8 cellular contexts compared by ENCODE assay signal in the genomic region with DNA sequence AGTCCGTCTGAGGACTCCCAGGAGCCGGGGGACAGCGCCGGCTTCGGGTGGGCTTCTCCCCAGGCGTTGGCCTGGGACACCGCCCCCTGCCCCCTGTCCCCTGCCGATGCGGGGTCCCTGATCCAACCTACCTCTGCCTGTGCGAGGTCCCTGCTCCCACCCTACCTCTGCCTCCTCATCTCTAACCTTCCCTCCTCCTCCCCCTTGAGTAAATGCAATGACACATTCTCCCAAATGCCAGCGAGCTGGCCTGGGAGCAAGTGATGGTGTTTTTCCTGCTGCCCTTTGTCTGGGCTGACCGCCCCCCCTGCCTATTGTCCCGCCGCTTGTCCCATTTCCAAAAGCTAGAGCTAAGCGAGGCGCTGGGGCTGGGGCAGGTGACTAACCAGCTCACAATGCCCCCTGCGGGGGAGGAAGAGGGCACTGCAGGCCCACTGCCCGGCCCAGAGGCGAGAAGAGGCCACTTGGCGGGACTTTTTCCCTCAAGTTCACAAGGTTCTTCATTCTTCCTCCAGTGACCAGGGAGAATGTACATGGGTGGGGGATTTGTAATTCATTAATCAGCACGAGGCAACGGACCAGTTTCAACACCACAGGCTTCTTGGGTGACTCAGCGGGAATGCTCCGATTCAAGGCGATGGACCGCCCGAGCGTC. TPM values are rescaled to one million over a fixed set of nuclear protein-coding genes. Genes with fewer than 3 reads are reported as not detected.
DNase-seq lines count a peak whose midpoint lies in the region; ATAC-seq, FAIRE-seq and TF ChIP-seq lines count a peak whose summit lies in the region.

No MANE protein-coding gene starts in this region.

- H3K4me2 ChIP-seq in SU-DHL-6 (ENCODE audit: low read depth, low read length, poor library complexity, severe bottlenecking) (peak overlapping the region; percentile 62), keratinocyte (ENCODE audit: control insufficient read depth, extremely low read depth, insufficient read depth, low read depth, low read length) (peak overlapping the region; percentile 68)

- TF ChIP-seq CTCF in SU-DHL-6 (IDR thresholded peaks at IDR 0.05; ENCODE audit: insufficient read depth, low read length, poor library complexity, severe bottlenecking) (no peak), keratinocyte (optimal IDR thresholded peaks at IDR 0.05 in 1 of 3, IDR thresholded peaks at IDR 0.05 in 1 of 3, conservative IDR thresholded peaks at IDR 0.05 in 1 of 3; ENCODE audit: extremely low read depth in 1 of 3, insufficient read depth in 2 of 3, low read length in 3 of 3) (peak in 1 of 3 experiments; percentile 34)

- H3K4me3 ChIP-seq in SU-DHL-6 (ENCODE audit: insufficient read depth, low read length, poor library complexity, severe bottlenecking) (peak overlapping the region; percentile 18), keratinocyte (ENCODE audit: control insufficient read depth in 2 of 3, extremely low read depth in 1 of 3, insufficient read depth in 2 of 3, low read depth in 1 of 3, low read length in 3 of 3) (peak overlapping the region; percentile 60 to 83 (median 73))

- ATAC-seq in HG03108 (IDR thresholded peaks at IDR 0.05; ENCODE audit: unreplicated experiment) (peak; percentile 31), GM18520 (IDR thresholded peaks at IDR 0.05; ENCODE audit: unreplicated experiment) (no peak), GM19455 (IDR thresholded peaks at IDR 0.05; ENCODE audit: unreplicated experiment) (no peak)

- no peaks in the 10 kb centered on the region for H3K9me2 ChIP-seq in SU-DHL-6 (replicated peaks; ENCODE audit: insufficient read depth, low read length)

- H3K27me3 ChIP-seq in SU-DHL-6 (ENCODE audit: low read length), result no peaks in the 10 kb centered on the region
- no peaks in the 10 kb centered on the region for H3K27me3 ChIP-seq in keratinocyte (ENCODE audit: control insufficient read depth, extremely low read depth, insufficient read depth, low read length)

- DNase-seq in DMS53 (lab: John Stamatoyannopoulos, UW) (peak; percentile 84), cerebellar cortex (ENCODE audit: low spot score) (peak; percentile 66), keratinocyte (ENCODE audit: low read depth, low spot score) (peak; percentile 85)
- peak; percentile 29 for DNase-seq in stimulated activated CD4-positive, alpha-beta T cell treated with anti-CD3 and anti-CD28 coated beads, Interleukin-2, amount 100 ng/mL, for 4 hours (ENCODE audit: low read depth)

- peaks cover 28% of the 10 kb centered on the region for H3K4me1 ChIP-seq in keratinocyte (ENCODE audit: control insufficient read depth, extremely low read depth, insufficient read depth, low read length)

- peak; percentile 86 for FAIRE-seq in keratinocyte (lab: Jason Lieb, UNC)

- H3F3A ChIP-seq in SU-DHL-6 (ENCODE audit: insufficient read depth), result no peaks in the 10 kb centered on the region

- no peaks in the 10 kb centered on the region for H3K9me1 ChIP-seq in keratinocyte (ENCODE audit: control insufficient read depth, extremely low read depth, insufficient read depth, low read length)

- dilution Hi-C loops in keratinocyte (cut with MboI; ENCODE audit: extremely low pct_ligation_motif_present, low sequenced_read_pairs), result no loop called here

- H2AFZ ChIP-seq in SU-DHL-6 (ENCODE audit: low read depth, low read length, severe bottlenecking) (no peak overlapping the region), keratinocyte (ENCODE audit: control insufficient read depth, low read length) (no peak overlapping the region)

- H3K36me3 ChIP-seq in SU-DHL-6 (ENCODE audit: low read length) (no peaks in the 10 kb centered on the region), keratinocyte (ENCODE audit: control insufficient read depth in 2 of 2, extremely low read depth in 1 of 2, insufficient read depth in 2 of 2, low read length in 2 of 2) (no peaks in the 10 kb centered on the region)

- H3K27ac ChIP-seq in SU-DHL-6 (ENCODE audit: low read depth, low read length) (no peak overlapping the region), keratinocyte (ENCODE audit: control insufficient read depth, insufficient read depth, low read length) (peak overlapping the region; percentile 79)

- H3K9me3 ChIP-seq in SU-DHL-6 (ENCODE audit: insufficient read depth, low read length) (no peaks in the 10 kb centered on the region), keratinocyte (ENCODE audit: control insufficient read depth, low read depth, low read length) (no peaks in the 10 kb centered on the region)

- H3K79me2 ChIP-seq in SU-DHL-6 (ENCODE audit: insufficient read depth, low read length) (no peaks in the 10 kb centered on the region), keratinocyte (ENCODE audit: control insufficient read depth, insufficient read depth, low read length) (no peaks in the 10 kb centered on the region)

- H3K9ac ChIP-seq in SU-DHL-6 (ENCODE audit: low read length) (peak overlapping the region; percentile 60), keratinocyte (ENCODE audit: control insufficient read depth, extremely low read depth, insufficient read depth, low read length) (peak overlapping the region; percentile 82)

- no peaks in the 10 kb centered on the region for H4K20me1 ChIP-seq in SU-DHL-6 (ENCODE audit: low read depth, low read length)
- peaks cover 5% of the 10 kb centered on the region for H4K20me1 ChIP-seq in keratinocyte (ENCODE audit: control insufficient read depth, extremely low read depth, insufficient read depth, low read length)

RNA-seq across cellular contexts. Expression of gene CLCF1, which starts 0.6 kb away (rescaled TPM):
- 2.2 to 4.9 TPM (median 2.7 TPM) in 3 replicates for polyA plus RNA-seq in keratinocyte
- 0.32 TPM for polyA plus RNA-seq in keratinocyte (2011; ENCODE audit: low read depth)
- 2.5 and 2.6 TPM in 2 replicates for polyA plus RNA-seq in keratinocyte (2011; cell fraction: cytosol; rRNA removed)
- polyA plus RNA-seq in keratinocyte (2011; cell fraction: nucleus; rRNA removed), result 9.3 and 10.6 TPM in 2 replicates
- 2.0 and 2.9 TPM in 2 replicates for polyA plus RNA-seq in keratinocyte (2012; ENCODE audit: low replicate concordance)
- 2.9 to 3.3 TPM (median 3.1 TPM) in 3 replicates for polyA minus RNA-seq in keratinocyte
- polyA minus RNA-seq in keratinocyte (2011; cell fraction: cytosol; rRNA and poly(A)+ RNA removed), result 5.0 TPM
- polyA minus RNA-seq in keratinocyte (2011; cell fraction: nucleus; rRNA and poly(A)+ RNA removed), result 2.3 and 2.4 TPM in 2 replicates

RNA-seq across cellular contexts. Expression of gene RAD9A, which starts 17.7 kb away (rescaled TPM):
- polyA plus RNA-seq in keratinocyte, result 5.7 to 8.5 TPM (median 8.0 TPM) in 3 replicates
- polyA plus RNA-seq in keratinocyte (2011; ENCODE audit: low read depth), result 3.6 TPM
- 3.2 and 5.2 TPM in 2 replicates for polyA plus RNA-seq in keratinocyte (2011; cell fraction: cytosol; rRNA removed)
- polyA plus RNA-seq in keratinocyte (2011; cell fraction: nucleus; rRNA removed), result 19.1 and 25.4 TPM in 2 replicates
- polyA plus RNA-seq in keratinocyte (2012; ENCODE audit: low replicate concordance), result 7.3 and 15.1 TPM in 2 replicates
- 2.9 to 5.4 TPM (median 4.6 TPM) in 3 replicates for polyA minus RNA-seq in keratinocyte
- polyA minus RNA-seq in keratinocyte (2011; cell fraction: cytosol; rRNA and poly(A)+ RNA removed), result 9.2 TPM
- 6.5 and 8.2 TPM in 2 replicates for polyA minus RNA-seq in keratinocyte (2011; cell fraction: nucleus; rRNA and poly(A)+ RNA removed)

RNA-seq across cellular contexts. Expression of gene POLD4, which starts 20.7 kb away (rescaled TPM):
- polyA plus RNA-seq in keratinocyte, result 35.7 to 60.9 TPM (median 43.3 TPM) in 3 replicates
- polyA plus RNA-seq in keratinocyte (2011; ENCODE audit: low read depth), result 6.0 TPM
- 46.0 and 102 TPM in 2 replicates for polyA plus RNA-seq in keratinocyte (2011; cell fraction: cytosol; rRNA removed)
- 62.8 and 80.0 TPM in 2 replicates for polyA plus RNA-seq in keratinocyte (2011; cell fraction: nucleus; rRNA removed)
- 71.4 and 79.2 TPM in 2 replicates for polyA plus RNA-seq in keratinocyte (2012; ENCODE audit: low replicate concordance)
- polyA minus RNA-seq in keratinocyte, result 8.5 to 13.1 TPM (median 9.6 TPM) in 3 replicates
- polyA minus RNA-seq in keratinocyte (2011; cell fraction: cytosol; rRNA and poly(A)+ RNA removed), result 37.6 TPM
- polyA minus RNA-seq in keratinocyte (2011; cell fraction: nucleus; rRNA and poly(A)+ RNA removed), result 15.4 and 16.5 TPM in 2 replicates

RNA-seq across cellular contexts. Expression of gene PPP1CA, which starts 27.6 kb away (rescaled TPM):
- 122 to 235 TPM (median 129 TPM) in 3 replicates for polyA plus RNA-seq in keratinocyte
- polyA plus RNA-seq in keratinocyte (2011; ENCODE audit: low read depth), result 74.6 TPM
- 94.3 and 169 TPM in 2 replicates for polyA plus RNA-seq in keratinocyte (2011; cell fraction: cytosol; rRNA removed)
- polyA plus RNA-seq in keratinocyte (2011; cell fraction: nucleus; rRNA removed), result 65.5 and 68.2 TPM in 2 replicates
- polyA plus RNA-seq in keratinocyte (2012; ENCODE audit: low replicate concordance), result 94.0 and 183 TPM in 2 replicates
- 120 to 247 TPM (median 124 TPM) in 3 replicates for polyA minus RNA-seq in keratinocyte
- polyA minus RNA-seq in keratinocyte (2011; cell fraction: cytosol; rRNA and poly(A)+ RNA removed), result 118 TPM
- 28.2 and 28.8 TPM in 2 replicates for polyA minus RNA-seq in keratinocyte (2011; cell fraction: nucleus; rRNA and poly(A)+ RNA removed)

RNA-seq across cellular contexts. Expression of gene TBC1D10C, which starts 29.8 kb away (rescaled TPM):
- not detected in 3 replicates for polyA plus RNA-seq in keratinocyte
- polyA plus RNA-seq in keratinocyte (2011; ENCODE audit: low read depth), result not detected
- not detected in 2 replicates for polyA plus RNA-seq in keratinocyte (2011; cell fraction: cytosol; rRNA removed)
- polyA plus RNA-seq in keratinocyte (2011; cell fraction: nucleus; rRNA removed), result not detected in 2 replicates
- polyA plus RNA-seq in keratinocyte (2012; ENCODE audit: low replicate concordance), result 0.06 TPM in 1 of 2 replicates, not detected in the other
- polyA minus RNA-seq in keratinocyte, result not detected in 3 replicates
- polyA minus RNA-seq in keratinocyte (2011; cell fraction: cytosol; rRNA and poly(A)+ RNA removed), result not detected
- not detected in 2 replicates for polyA minus RNA-seq in keratinocyte (2011; cell fraction: nucleus; rRNA and poly(A)+ RNA removed)

Comparison
In these comparisons a context has a peak if more than half of its experiments do, and no peak if none do; other contexts are left out.
1. DNase-seq: peak in every context shown above with its lines; median percentile 85 in keratinocyte; 84 in DMS53; 66 in cerebellar cortex; 29 in stimulated activated CD4-positive, alpha-beta T cell treated with anti-CD3 and anti-CD28 coated beads, Interleukin-2, amount 100 ng/mL, for 4 hours.